13 cellular contexts compared by ENCODE assay signal in genomic region chr10:34789993-34790506, GRCh38. TPM values are rescaled to one million over a fixed set of nuclear protein-coding genes. Genes with fewer than 3 reads are reported as not detected.
DNase-seq lines count a peak whose midpoint lies in the region; ATAC-seq and TF ChIP-seq lines count a peak whose summit lies in the region.
"Had no signal": no experiment of that assay in that cellular context is flagged by ENCODE, and none has a peak within 500 bp of the region (broad histone marks: within the 10 kb centered on the region; RNA-seq: fewer than 3 reads in every experiment).

No MANE protein-coding gene starts in this region.

- DNase-seq in NCI-H1436 (lab: John Stamatoyannopoulos, UW), result peak; percentile 85
- peak; percentile 81 for DNase-seq in epithelial cell of proximal tubule (ENCODE audit: low read depth)
- no peak for DNase-seq in osteocyte (ENCODE audit: extremely low spot score, unreplicated experiment)
- no peak for DNase-seq in globus pallidus (ENCODE audit: low spot score)
- no peak for DNase-seq in occipital lobe (lab: John Stamatoyannopoulos, UW)
- no peak for DNase-seq in NCI-H128 (lab: John Stamatoyannopoulos, UW; ENCODE audit: unreplicated experiment)
- DNase-seq: DMS 273 treated with DMSO at 0.1 percent for 48 hours; effector CD4-positive, alpha-beta T cell; naive B cell; NCI-H2029 treated with DMSO at 0.1 percent for 48 hours had no signal

- H3K4me1 Mint-ChIP-seq in osteocyte (ENCODE audit: unreplicated experiment), result peaks cover 40% of the 10 kb centered on the region
- H3K4me1 Mint-ChIP-seq: naive B cell had no signal

- no peaks in the 10 kb centered on the region for H3K27me3 Mint-ChIP-seq in osteocyte (ENCODE audit: unreplicated experiment)
- H3K27me3 Mint-ChIP-seq: naive B cell had no signal

- no peak overlapping the region for H3K4me3 Mint-ChIP-seq in osteocyte (ENCODE audit: unreplicated experiment)
- H3K4me3 Mint-ChIP-seq: naive B cell had no signal

- no peaks in the 10 kb centered on the region for H3K9me3 Mint-ChIP-seq in osteocyte (ENCODE audit: unreplicated experiment)
- H3K9me3 Mint-ChIP-seq: naive B cell had no signal

- TF ChIP-seq CTCF in epithelial cell of proximal tubule (conservative IDR thresholded peaks at IDR 0.05; ENCODE audit: low read depth, low read length) (no peak), osteocyte (IDR thresholded peaks at IDR 0.05) (no peak)

- H3K36me3 Mint-ChIP-seq in osteocyte (ENCODE audit: unreplicated experiment), result no peaks in the 10 kb centered on the region
- H3K36me3 Mint-ChIP-seq: naive B cell had no signal

- peak overlapping the region; percentile 10 for H3K4me3 ChIP-seq in epithelial cell of proximal tubule (ENCODE audit: low read depth, low read length)

- ATAC-seq in GM18511 (IDR thresholded peaks at IDR 0.05; ENCODE audit: unreplicated experiment) (peak; percentile 49), GM19035 (IDR thresholded peaks at IDR 0.05; ENCODE audit: unreplicated experiment) (no peak)
- ATAC-seq: Panc1 had no signal

- H3K27ac Mint-ChIP-seq in osteocyte (ENCODE audit: unreplicated experiment), result peak overlapping the region; percentile 9
- H3K27ac Mint-ChIP-seq: naive B cell had no signal

RNA-seq across cellular contexts. Expression of gene PARD3, which starts 25.0 kb away (rescaled TPM):
- total RNA-seq in epithelial cell of proximal tubule (70.5 and 97.8 TPM in 2 replicates), osteocyte (37.2 and 38.5 TPM in 2 replicates), occipital lobe (20.6 TPM)

Comparison
In these comparisons a context has a peak if more than half of its experiments do, and no peak if none do; other contexts are left out.
1. DNase-seq: peak in NCI-H1436 (single experiment) and epithelial cell of proximal tubule (single experiment); none in osteocyte (single experiment), globus pallidus (single experiment), occipital lobe (single experiment) and NCI-H128 (single experiment).